Comparison of ENCODE assay signal across 1 cellular context in genomic region chr5:132267166-132267739, GRCh38.
TF ChIP-seq lines count a peak whose summit lies in the region.

No MANE protein-coding gene starts in this region.

TF ChIP-seq in K562, 482 proteins besides CTCF, POLR2A, EP300 and RAD21:
- TF ChIP-seq BCL6 (CRISPR knock-in tag; IDR thresholded peaks at IDR 0.05) (no peak), ZNF740 (CRISPR knock-in tag; IDR thresholded peaks at IDR 0.05) (no peak), ZNF740 (tag; IDR thresholded peaks at IDR 0.05) (no peak), ZNF277 (CRISPR knock-in tag; IDR thresholded peaks at IDR 0.05; ENCODE audit: borderline replicate concordance) (no peak), BCOR (IDR thresholded peaks at IDR 0.05) (no peak), SUPT5H (IDR thresholded peaks at IDR 0.05) (0 out of 2 replicates have a peak, but pooled peaks have one; percentile 20), CREB5 (CRISPR knock-in tag; IDR thresholded peaks at IDR 0.05) (no peak), ZNF507 (tag; conservative IDR thresholded peaks at IDR 0.05) (no peak), ERF (CRISPR knock-in tag; IDR thresholded peaks at IDR 0.05) (no peak), NBN (IDR thresholded peaks at IDR 0.05; ENCODE audit: low read depth) (no peak), ZKSCAN3 (CRISPR knock-in tag; IDR thresholded peaks at IDR 0.05) (no peak), ATF6 (CRISPR knock-in tag; IDR thresholded peaks at IDR 0.05) (no peak), AFF4 (CRISPR knock-in tag; IDR thresholded peaks at IDR 0.05) (no peak), POLR3G (IDR thresholded peaks at IDR 0.05; ENCODE audit: extremely low read depth, insufficient read length, insufficient replicate concordance) (no peak), CBFB (CRISPR knock-in tag; IDR thresholded peaks at IDR 0.05) (no peak), ZNF324 (CRISPR knock-in tag; IDR thresholded peaks at IDR 0.05) (no peak), USF1 (CRISPR knock-in tag; IDR thresholded peaks at IDR 0.05) (0 out of 2 replicates have a peak, but pooled peaks have one; percentile 20), USF2 (CRISPR knock-in tag; IDR thresholded peaks at IDR 0.05) (peak; percentile 36; the same call in 1 of the 2 replicates), POLR3A (IDR thresholded peaks at IDR 0.05; ENCODE audit: borderline replicate concordance, extremely low read depth, insufficient read depth, insufficient read length) (no peak), E2F4 (CRISPR knock-in tag; IDR thresholded peaks at IDR 0.05; ENCODE audit: low read depth) (no peak), TEAD1 (CRISPR knock-in tag; IDR thresholded peaks at IDR 0.05) (no peak), ZNF347 (CRISPR knock-in tag; IDR thresholded peaks at IDR 0.05; ENCODE audit: low read depth) (no peak), SMARCB1 (IDR thresholded peaks at IDR 0.05; ENCODE audit: insufficient read length, low read depth) (no peak), TFE3 (CRISPR knock-in tag; IDR thresholded peaks at IDR 0.05) (peak; percentile 65), ZFP36 (IDR thresholded peaks at IDR 0.05; ENCODE audit: low read depth, low read length, partially characterized antibody) (peak; percentile 91), ATF3 (IDR thresholded peaks at IDR 0.05) (no peak), ATF3 (CRISPR knock-in tag; conservative IDR thresholded peaks at IDR 0.05) (no peak), ZBTB9 (CRISPR knock-in tag; IDR thresholded peaks at IDR 0.05) (no peak), TOE1 (IDR thresholded peaks at IDR 0.05; ENCODE audit: borderline replicate concordance) (peak; percentile 56; the same call in 1 of the 2 replicates), TOE1 (CRISPR knock-in tag; IDR thresholded peaks at IDR 0.05; ENCODE audit: borderline replicate concordance, low read depth) (no peak), ZNF133 (CRISPR knock-in tag; IDR thresholded peaks at IDR 0.05) (no peak)
